ENCODE assay signal across 8 cellular contexts in the genomic region with DNA sequence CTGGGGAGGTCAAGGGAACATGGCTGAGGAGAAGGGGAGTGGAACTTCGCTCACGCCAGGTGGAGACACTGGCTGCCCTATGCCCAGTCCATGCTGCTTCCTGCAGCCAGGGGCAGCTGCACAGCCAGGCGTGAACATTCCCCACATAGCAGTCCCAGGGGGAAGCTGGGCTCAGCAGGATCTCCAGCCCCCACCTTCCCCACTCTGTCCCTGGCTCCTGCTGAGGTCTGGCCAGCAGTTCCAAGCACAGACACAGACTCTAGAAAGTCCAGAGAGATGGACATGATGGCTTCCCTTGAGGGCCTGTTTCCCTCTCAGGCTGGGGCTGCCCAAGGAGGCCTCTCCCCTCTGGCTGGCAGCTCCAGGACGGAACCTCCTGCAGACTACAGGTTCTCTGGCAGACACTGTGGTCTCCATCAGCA. TPM values are rescaled to one million over a fixed set of nuclear protein-coding genes. Genes with fewer than 3 reads are reported as not detected.
DNase-seq lines count a peak whose midpoint lies in the region; ATAC-seq and TF ChIP-seq lines count a peak whose summit lies in the region.

No MANE protein-coding gene starts in this region.

- no peak overlapping the region for H3K4me3 ChIP-seq in AG10803 (ENCODE audit: low read length)
- no peak overlapping the region for H3K4me3 ChIP-seq in RWPE2 (ENCODE audit: severe bottlenecking)
- H3K4me3 ChIP-seq in osteoblast (ENCODE audit: insufficient read depth, low read length): no peak overlapping the region

- H3K9me3 ChIP-seq in RWPE2 (ENCODE audit: severe bottlenecking) (no peaks in the 10 kb centered on the region), osteoblast (ENCODE audit: low read depth, low read length) (no peaks in the 10 kb centered on the region)

- H3K4me1 ChIP-seq in RWPE2 (ENCODE audit: insufficient read depth, poor library complexity, severe bottlenecking) (peaks cover 68% of the 10 kb centered on the region), foreskin keratinocyte (peaks cover 55% of the 10 kb centered on the region), osteoblast (ENCODE audit: insufficient read depth, low read length) (peaks cover 14% of the 10 kb centered on the region)

- peaks cover 6% of the 10 kb centered on the region for H4K20me1 ChIP-seq in osteoblast (ENCODE audit: insufficient read depth, low read length)

- H3K27ac ChIP-seq in RWPE2 (ENCODE audit: poor library complexity, severe bottlenecking) (peak overlapping the region; percentile 94), foreskin keratinocyte (peak overlapping the region; percentile 38), osteoblast (ENCODE audit: low read depth, low read length) (peak overlapping the region; percentile 51)

- ATAC-seq in RWPE2 (ENCODE audit: low read depth) (no peak), foreskin keratinocyte (no peak), GM21367 (IDR thresholded peaks at IDR 0.05; ENCODE audit: unreplicated experiment) (no peak)

- peaks cover 51% of the 10 kb centered on the region for H3K36me3 ChIP-seq in RWPE2 (ENCODE audit: low read depth)
- no peaks in the 10 kb centered on the region for H3K36me3 ChIP-seq in osteoblast (ENCODE audit: insufficient read depth, low read length)

- peak overlapping the region; percentile 86 for H2AFZ ChIP-seq in osteoblast (ENCODE audit: low read length)

- H3K4me2 ChIP-seq in osteoblast (ENCODE audit: insufficient read depth, low read length): peak overlapping the region; percentile 53

- H3K79me2 ChIP-seq in osteoblast (ENCODE audit: insufficient read depth, low read length): no peaks in the 10 kb centered on the region

- DNase-seq in AG10803 (ENCODE audit: low read depth): peak; percentile 20
- DNase-seq in RWPE2 (ENCODE audit: low spot score): no peak
- DNase-seq in foreskin keratinocyte: no peak
- DNase-seq in osteoblast (ENCODE audit: insufficient read length, low spot score, missing footprints): peak; percentile 77
- DNase-seq in activated CD4-positive, alpha-beta T cell treated with anti-CD3 and anti-CD28 coated beads, Interleukin-2, amount 50 U/mL, for 48 hours: no peak
- no peak for DNase-seq in NCI-H1048 (lab: John Stamatoyannopoulos, UW)
- DNase-seq in NCI-H128 (lab: John Stamatoyannopoulos, UW; ENCODE audit: unreplicated experiment): no peak

- TF ChIP-seq CTCF in AG10803 (conservative IDR thresholded peaks at IDR 0.05; ENCODE audit: low read length) (no peak), RWPE2 (IDR thresholded peaks at IDR 0.05; ENCODE audit: poor library complexity, severe bottlenecking) (no peak), foreskin keratinocyte (conservative IDR thresholded peaks at IDR 0.05) (peak; percentile 15), osteoblast (IDR thresholded peaks at IDR 0.05; ENCODE audit: extremely low read depth, low read depth, low read length) (peak; percentile 6)

- no peaks in the 10 kb centered on the region for H3K27me3 ChIP-seq in RWPE2 (ENCODE audit: insufficient read depth, poor library complexity, severe bottlenecking)
- no peaks in the 10 kb centered on the region for H3K27me3 ChIP-seq in foreskin keratinocyte
- no peaks in the 10 kb centered on the region for H3K27me3 ChIP-seq in osteoblast (ENCODE audit: insufficient read depth, low read length)

RNA-seq across cellular contexts. Expression of a gene that starts 9.3 kb away (rescaled TPM):
- 367 and 442 TPM in 2 replicates for total RNA-seq in foreskin keratinocyte
- 299 and 341 TPM in 2 replicates for polyA plus RNA-seq in foreskin keratinocyte
- total RNA-seq in osteoblast: 18.0 and 24.2 TPM in 2 replicates

RNA-seq across cellular contexts. Expression of a gene that starts 34.6 kb away (rescaled TPM):
- total RNA-seq in foreskin keratinocyte: 8.8 and 13.7 TPM in 2 replicates
- 9.1 and 11.8 TPM in 2 replicates for polyA plus RNA-seq in foreskin keratinocyte
- total RNA-seq in osteoblast: 59.7 and 66.6 TPM in 2 replicates

RNA-seq across cellular contexts. Expression of a gene that starts 35.6 kb away (rescaled TPM):
- total RNA-seq in foreskin keratinocyte: 8.0 and 10.5 TPM in 2 replicates
- 8.8 and 10.9 TPM in 2 replicates for polyA plus RNA-seq in foreskin keratinocyte
- 387 and 396 TPM in 2 replicates for total RNA-seq in osteoblast

RNA-seq across cellular contexts. Expression of a gene that starts 42.7 kb away (rescaled TPM):
- total RNA-seq in foreskin keratinocyte (0.56 and 0.82 TPM in 2 replicates), osteoblast (under 0.01 TPM in 1 of 2 replicates, not detected in the other)
- polyA plus RNA-seq in foreskin keratinocyte: 0.45 and 0.77 TPM in 2 replicates

RNA-seq across cellular contexts. Expression of a gene that starts 58.9 kb away (rescaled TPM):
- 61.8 and 93.7 TPM in 2 replicates for total RNA-seq in foreskin keratinocyte
- polyA plus RNA-seq in foreskin keratinocyte: 79.5 and 104 TPM in 2 replicates
- total RNA-seq in osteoblast: 69.8 and 70.4 TPM in 2 replicates

Comparison
In these comparisons a context has a peak if more than half of its experiments do, and no peak if none do; other contexts are left out.
1. DNase-seq: peak in AG10803 (single experiment) and osteoblast (single experiment); none in RWPE2 (single experiment), foreskin keratinocyte (0 of 2), activated CD4-positive, alpha-beta T cell treated with anti-CD3 and anti-CD28 coated beads, Interleukin-2, amount 50 U/mL, for 48 hours (0 of 2), NCI-H1048 (single experiment) and NCI-H128 (single experiment).
2. CTCF ChIP-seq: peak in foreskin keratinocyte (single experiment) and osteoblast (single experiment); none in AG10803 (single experiment) and RWPE2 (single experiment).
3. H3K27ac ChIP-seq: peak in every context shown above with its lines; median percentile 94 in RWPE2; 51 in osteoblast; 38 in foreskin keratinocyte.
4. RNA of a gene that starts 9.3 kb away (total RNA-seq): 367 to 442 TPM in foreskin keratinocyte; 18.0 to 24.2 TPM in osteoblast; every median in the first group is over 10 times any median in the second.
5. RNA of a gene that starts 35.6 kb away (total RNA-seq): 387 to 396 TPM in osteoblast; 8.0 to 10.5 TPM in foreskin keratinocyte; every median in the first group is over 10 times any median in the second.